In genomic region chr5:80487829-80488708, GRCh38 we compare ENCODE assay signal across 8 cellular contexts. TPM values are rescaled to one million over a fixed set of nuclear protein-coding genes. Genes with fewer than 3 reads are reported as not detected.
DNase-seq lines count a peak whose midpoint lies in the region; ATAC-seq and TF ChIP-seq lines count a peak whose summit lies in the region.

TSS of gene FAM151B (plus strand) at chr5:80488100. CDS start at chr5:80488124, 24 bp downstream.

- peak; percentile 90 for DNase-seq in DMS153 (lab: John Stamatoyannopoulos, UW)
- DNase-seq in KBM-7: peak; percentile 96
- DNase-seq in PC-3: peak; percentile 94
- DNase-seq in activated T-cell treated with anti-CD3 and anti-CD28 coated beads, Interleukin-2, amount 50 U/mL, for 48 hours: peak; percentile 78 to 84
- DNase-seq in esophagus muscularis mucosa (ENCODE audit: extremely low spot score): peak; percentile 92
- DNase-seq in stimulated activated CD8-positive, alpha-beta memory T cell treated with anti-CD3 and anti-CD28 coated beads, Interleukin-4, amount 100 ng/mL, for 48 hours: peak; percentile 80

- H3K36me3 ChIP-seq in PC-3 (ENCODE audit: low read depth, low read length) (peaks cover 3% of the 10 kb centered on the region; the same call in 1 of the 2 replicates), esophagus muscularis mucosa (peaks cover 0 to 1% (median 0%) of the 10 kb centered on the region in 4 donors), muscle layer of colon (ENCODE audit: insufficient read depth, low read length) (no peaks in the 10 kb centered on the region)

- peak within 1 kb of the TSS; percentile 76 for H3K4me3 ChIP-seq in PC-3 (ENCODE audit: low read length)
- H3K4me3 ChIP-seq in esophagus muscularis mucosa: peak within 1 kb of the TSS; percentile 69 to 85 (median 75)
- H3K4me3 ChIP-seq in muscle layer of colon (ENCODE audit: low read depth in 1 of 2, low read length in 2 of 2): peak within 1 kb of the TSS; percentile 50 to 65

- peak; percentile 36 for TF ChIP-seq CTCF in PC-3 (conservative IDR thresholded peaks at IDR 0.05; ENCODE audit: low read depth, low read length)
- peak in 1 of 3 experiments; percentile 16 for TF ChIP-seq CTCF in esophagus muscularis mucosa (IDR thresholded peaks at IDR 0.05)

- no peaks in the 10 kb centered on the region for H3K9me3 ChIP-seq in PC-3 (ENCODE audit: low read length)
- H3K9me3 ChIP-seq in esophagus muscularis mucosa: peaks cover 0 to 9% (median 4%) of the 10 kb centered on the region in 4 donors
- H3K9me3 ChIP-seq in muscle layer of colon (ENCODE audit: low read length): no peaks in the 10 kb centered on the region

- intact Hi-C loops in PC-3 (cut with micrococcal nuclease): loop anchor here (1.0 to 2.0 kb wide), 4 partner anchors 28 to 185 kb away; partner anchors contain the start of gene ZFYVE16
- intact Hi-C loops in esophagus muscularis mucosa (cut with DNase I): loop anchor here (5.0 kb wide), 2 partner anchors 169 to 184 kb away; no protein-coding TSS in a partner anchor

- CTCF ChIA-PET in PC-3 (lab: Charles Lee): interaction anchor here (1.1 kb wide), 1 partner anchor 184 kb away, joined by 6 read pairs; no protein-coding TSS in a partner anchor

- no peaks in the 10 kb centered on the region for H3K79me2 ChIP-seq in PC-3 (ENCODE audit: low read length)

- TF ChIP-seq EP300 in esophagus muscularis mucosa (IDR thresholded peaks at IDR 0.05): no peak

- peak; percentile 91 for ATAC-seq in GM21717 (IDR thresholded peaks at IDR 0.05; ENCODE audit: unreplicated experiment)
- peak; percentile 93 for ATAC-seq in PC-3

- H3K9ac ChIP-seq in PC-3 (ENCODE audit: low read length) (peak within 1 kb of the TSS; percentile 71), muscle layer of colon (ENCODE audit: low read length) (peak within 1 kb of the TSS; percentile 26)

- no peaks in the 10 kb centered on the region for H3F3A ChIP-seq in PC-3 (ENCODE audit: low read length, unreplicated experiment)

- no peaks in the 10 kb centered on the region for H4K20me1 ChIP-seq in PC-3 (ENCODE audit: low read length)

- BruUV-seq in PC-3 (replicated peaks; lab: Mats Ljungman, UMichigan): TSS peak; percentile 45

- WGBS in esophagus muscularis mucosa: under 1% methylated on average over 22 of the region's 83 CpGs

- peak within 1 kb of the TSS; percentile 91 for H2AFZ ChIP-seq in PC-3 (ENCODE audit: low read length)

- H3K27ac ChIP-seq in PC-3 (ENCODE audit: low read length) (peak within 1 kb of the TSS; percentile 58), esophagus muscularis mucosa (replicated peaks in 1 of 4) (peak within 1 kb of the TSS; percentile 75 to 88 (median 82)), muscle layer of colon (ENCODE audit: low read depth, low read length) (peak within 1 kb of the TSS; percentile 83)

- H3K27me3 ChIP-seq in PC-3 (ENCODE audit: low read length): no peaks in the 10 kb centered on the region
- no peaks in the 10 kb centered on the region for H3K27me3 ChIP-seq in esophagus muscularis mucosa
- no peaks in the 10 kb centered on the region for H3K27me3 ChIP-seq in muscle layer of colon (ENCODE audit: control insufficient read depth in 1 of 2, insufficient read depth in 2 of 2, low read length in 2 of 2)

- POLR2A ChIA-PET in PC-3 (lab: Charles Lee; ENCODE audit: unreplicated experiment): no interaction called here

- TF ChIP-seq POLR2A in esophagus muscularis mucosa (IDR thresholded peaks at IDR 0.05; ENCODE audit: low read depth): no peak

- in situ Hi-C loops in KBM-7 (cut with MboI; ENCODE audit: low pct_unique_long_range_greater_than_20kb, low sequenced_read_pairs): no loop called here

- H3K4me2 ChIP-seq in PC-3 (ENCODE audit: low read length): peak within 1 kb of the TSS; percentile 90

- H3K4me1 ChIP-seq in PC-3 (ENCODE audit: insufficient read depth, low read length) (peaks cover 9% of the 10 kb centered on the region), esophagus muscularis mucosa (peaks cover 0 to 14% (median 12%) of the 10 kb centered on the region in 4 donors), muscle layer of colon (ENCODE audit: insufficient read depth, low read length) (peaks cover 5% of the 10 kb centered on the region)

- H3K9me2 ChIP-seq in PC-3 (replicated peaks; ENCODE audit: low read length): no peaks in the 10 kb centered on the region

RNA-seq across cellular contexts. Expression of gene FAM151B, which starts in this region (rescaled TPM):
- total RNA-seq in PC-3 (2014; rRNA removed) (1.7 and 2.3 TPM in 2 replicates), esophagus muscularis mucosa (1 to 10 TPM; 1.6 to 2.6 (median 2.2) TPM)

Comparison
In these comparisons a context has a peak if more than half of its experiments do, and no peak if none do; other contexts are left out.
1. Peak in every context shown above with its lines: DNase-seq, ATAC-seq, H3K4me3 ChIP-seq and H3K27ac ChIP-seq.